Comparison of ENCODE assay signal across 8 cellular contexts in the genomic region with DNA sequence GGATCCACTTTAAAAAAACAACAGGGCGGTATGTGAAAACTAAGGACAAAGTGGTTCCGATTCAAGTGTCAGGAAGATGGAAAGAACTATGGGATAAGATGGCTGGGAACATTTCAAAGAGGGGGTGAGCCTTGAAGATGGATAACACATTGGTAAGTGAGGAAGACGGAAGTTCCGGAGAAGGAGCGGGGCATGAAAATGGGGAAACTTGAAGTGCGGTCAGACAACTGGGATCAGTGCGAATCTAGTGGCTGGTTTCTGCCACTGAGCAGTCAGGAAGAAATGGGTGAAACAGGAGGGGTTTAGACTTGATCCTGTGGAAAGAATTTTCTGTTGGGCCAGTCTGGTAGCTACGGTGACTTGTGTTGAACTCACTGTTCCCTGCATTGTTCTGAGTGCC. TPM values are rescaled to one million over a fixed set of nuclear protein-coding genes. Genes with fewer than 3 reads are reported as not detected.
A peak's percentile ranks its signal among the peaks of the same experiment; 100 is the strongest.
DNase-seq lines count a peak whose midpoint lies in the region; ATAC-seq and TF ChIP-seq lines count a peak whose summit lies in the region.
"Had no signal": no experiment of that assay in that cellular context is flagged by ENCODE, and none has a peak within 500 bp of the region (broad histone marks: within the 10 kb centered on the region; RNA-seq: fewer than 3 reads in every experiment).

No MANE protein-coding gene starts in this region.

- RAD21 ChIA-PET in HCT116 (lab: Charles Lee; ENCODE audit: low non-redundant PET in 1 of 2, low total read pairs in 2 of 2, uncharacterized antibody in 2 of 2, unreplicated experiment in 2 of 2), result no interaction called here

- H2AFZ ChIP-seq in HCT116 (ENCODE audit: low read depth, low read length, poor library complexity, severe bottlenecking), result no peak overlapping the region

- TF ChIP-seq CTCF in HCT116 (IDR thresholded peaks at IDR 0.05 in 2 of 3, conservative IDR thresholded peaks at IDR 0.05 in 1 of 3; ENCODE audit: borderline replicate concordance in 1 of 3, insufficient read depth in 1 of 3, low read depth in 2 of 3, low read length in 2 of 3) (no peak), fibroblast of pulmonary artery (IDR thresholded peaks at IDR 0.05; ENCODE audit: low read length, missing control alignments) (no peak), omental fat pad (IDR thresholded peaks at IDR 0.05) (no peak)

- CTCF ChIA-PET in HCT116 (lab: Charles Lee) (no interaction called here), T-cell (lab: Charles Lee) (no interaction called here)

- TSS peak; percentile 81 for BruUV-seq in HCT116 (replicated peaks; lab: Mats Ljungman, UMichigan)

- H3K9ac ChIP-seq in HCT116 (ENCODE audit: low read length) (peak overlapping the region; percentile 92), skeletal muscle tissue (ENCODE audit: low read depth in 1 of 3, low read length in 3 of 3) (peak overlapping the region; percentile 82 to 95 (median 94))

- H3K4me3 Mint-ChIP-seq in T-cell, result peak overlapping the region; percentile 86 to 90 (median 89)

- H3K9me2 ChIP-seq in HCT116 (ENCODE audit: insufficient read depth), result no peaks in the 10 kb centered on the region

- H3K9me3 Mint-ChIP-seq in T-cell, result no peaks in the 10 kb centered on the region

- peaks cover 62% of the 10 kb centered on the region for H3K79me2 ChIP-seq in HCT116 (ENCODE audit: insufficient read depth, low read length)

- H4K20me1 ChIP-seq in HCT116 (ENCODE audit: insufficient read depth), result peaks cover 8% of the 10 kb centered on the region; the same call in 1 of the 2 replicates

- no peak for TF ChIP-seq POLR2A in HCT116 (IDR thresholded peaks at IDR 0.05; ENCODE audit: borderline replicate concordance, extremely low read depth, insufficient read depth, insufficient read length)

- H3K27me3 Mint-ChIP-seq in T-cell, result no peaks in the 10 kb centered on the region

- POLR2A ChIA-PET in HCT116 (lab: Charles Lee) (no interaction called here), T-cell (lab: Charles Lee) (no interaction called here)

- no peak for TF ChIP-seq RAD21 in HCT116 (IDR thresholded peaks at IDR 0.05; ENCODE audit: low read depth)

- intact Hi-C loops in HCT116 (cut with micrococcal nuclease), result loop anchor here (5.0 kb wide), 1 partner anchor 231 kb away; no protein-coding TSS in a partner anchor

- H3K4me1 ChIP-seq in HCT116 (ENCODE audit: control insufficient read depth in 1 of 2, insufficient read depth in 2 of 2, low read length in 2 of 2) (peaks cover 22 to 30% of the 10 kb centered on the region in 2 experiments), skeletal muscle tissue (ENCODE audit: control insufficient read depth in 3 of 3, insufficient read depth in 3 of 3, low read length in 3 of 3) (peaks cover 17 to 42% (median 19%) of the 10 kb centered on the region in 3 donors)

- peaks cover 54 to 69% (median 66%) of the 10 kb centered on the region in 3 donors for H3K4me1 Mint-ChIP-seq in T-cell

- no peaks in the 10 kb centered on the region for H3K9me3 ChIP-seq in HCT116 (ENCODE audit: control insufficient read depth in 1 of 2, insufficient read depth in 1 of 2, low read depth in 1 of 2, low read length in 2 of 2)
- no peaks in the 10 kb centered on the region for H3K9me3 ChIP-seq in skeletal muscle tissue (ENCODE audit: control insufficient read depth in 3 of 3, low read length in 3 of 3)

- H3K36me3 Mint-ChIP-seq in T-cell, result peaks cover 3% of the 10 kb centered on the region

- H3K36me3 ChIP-seq in HCT116 (ENCODE audit: control insufficient read depth in 1 of 2, insufficient read depth in 2 of 2, low read length in 2 of 2) (peaks cover 5 to 8% of the 10 kb centered on the region in 2 experiments; a peak in 3 of 4 replicates), skeletal muscle tissue (ENCODE audit: control insufficient read depth in 3 of 3, insufficient read depth in 3 of 3, low read length in 3 of 3) (peaks cover 4 to 11% (median 8%) of the 10 kb centered on the region in 3 donors)

- peak overlapping the region; percentile 89 to 98 for H3K4me3 ChIP-seq in HCT116 (replicated peaks in 1 of 2; ENCODE audit: low read depth in 1 of 2, low read length in 2 of 2)
- H3K4me3 ChIP-seq in fibroblast of pulmonary artery (replicated peaks; ENCODE audit: low read depth, low read length), result peak overlapping the region; percentile 85
- H3K4me3 ChIP-seq in skeletal muscle tissue (ENCODE audit: low read length in 3 of 3), result peak overlapping the region; percentile 77 to 96 (median 93)

- H3K4me2 ChIP-seq in HCT116 (ENCODE audit: low read length), result peak overlapping the region; percentile 87

- H3K27ac Mint-ChIP-seq in T-cell, result peak overlapping the region in 1 of 2 donors; percentile 79

- peak overlapping the region; percentile 38; the same call in 1 of the 2 replicates for H3K27ac ChIP-seq in HCT116 (ENCODE audit: low read depth, low read length)
- no peak overlapping the region for H3K27ac ChIP-seq in skeletal muscle tissue (ENCODE audit: low read depth, low read length)

- H3K27me3 ChIP-seq in HCT116 (ENCODE audit: insufficient read depth, low read length) (no peaks in the 10 kb centered on the region), skeletal muscle tissue (ENCODE audit: control insufficient read depth in 3 of 3, insufficient read depth in 3 of 3, low read length in 3 of 3) (no peaks in the 10 kb centered on the region)

- no peak for ATAC-seq in HCT116
- no peak for ATAC-seq in T-cell (replicated peaks in 1 of 4)
- no peak for ATAC-seq in omental fat pad (ENCODE audit: low FRiP score)

- DNase-seq in HCT116 (ENCODE audit: low read depth, low spot score) (no peak), T-cell (no peak), fibroblast of pulmonary artery (ENCODE audit: low read depth) (no peak), omental fat pad (ENCODE audit: low spot score) (no peak), glomerular visceral epithelial cell (ENCODE audit: extremely low spot score) (no peak), activated gamma-delta T cell treated with Interleukin-2 at 50 U/mL for 16 hours (no peak)
- DNase-seq: NCI-H774 had no signal

TF ChIP-seq in HCT116, 20 proteins besides CTCF, POLR2A, EP300 and RAD21:
- TF ChIP-seq JUND (IDR thresholded peaks at IDR 0.05), result no peak
- no peak for TF ChIP-seq ZFX (IDR thresholded peaks at IDR 0.05)
- no peak for TF ChIP-seq EZH2phosphoT487 (IDR thresholded peaks at IDR 0.05; ENCODE audit: borderline replicate concordance)
- TF ChIP-seq, protein P1, sequence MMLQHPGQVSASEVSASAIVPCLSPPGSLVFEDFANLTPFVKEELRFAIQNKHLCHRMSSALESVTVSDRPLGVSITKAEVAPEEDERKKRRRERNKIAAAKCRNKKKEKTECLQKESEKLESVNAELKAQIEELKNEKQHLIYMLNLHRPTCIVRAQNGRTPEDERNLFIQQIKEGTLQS (IDR thresholded peaks at IDR 0.05), result no peak

RNA-seq across cellular contexts. Expression of gene NAA20, which starts 1.2 kb away (rescaled TPM):
- total RNA-seq in HCT116 (2021; ENCODE audit: unreplicated experiment) (71.5 TPM), T-cell (10 to 100 TPM; 21.7 to 35.6 (median 35.0) TPM), skeletal muscle tissue (58.5 TPM), omental fat pad (10 to 100 TPM; 21.0 to 60.7 (median 45.8) TPM)
- polyA plus RNA-seq in HCT116 (2012), result 38.9 and 53.5 TPM in 2 replicates

RNA-seq across cellular contexts. Expression of gene CRNKL1, which starts 33.9 kb away (rescaled TPM):
- total RNA-seq in HCT116 (2021; ENCODE audit: unreplicated experiment) (20.4 TPM), T-cell (10 to 100 TPM; 17.8 to 27.0 (median 24.8) TPM), skeletal muscle tissue (38.1 TPM), omental fat pad (10 to 100 TPM; 13.8 to 30.7 (median 15.6) TPM)
- polyA plus RNA-seq in HCT116 (2012), result 9.6 and 12.1 TPM in 2 replicates

RNA-seq across cellular contexts. Expression of gene CFAP61, which starts 34.0 kb away (rescaled TPM):
- total RNA-seq in HCT116 (2021; ENCODE audit: unreplicated experiment) (1.7 TPM), T-cell (not detected), skeletal muscle tissue (1.0 TPM), omental fat pad (not detected)
- polyA plus RNA-seq in HCT116 (2012), result 0.84 and 0.86 TPM in 2 replicates
